In the genomic region with DNA sequence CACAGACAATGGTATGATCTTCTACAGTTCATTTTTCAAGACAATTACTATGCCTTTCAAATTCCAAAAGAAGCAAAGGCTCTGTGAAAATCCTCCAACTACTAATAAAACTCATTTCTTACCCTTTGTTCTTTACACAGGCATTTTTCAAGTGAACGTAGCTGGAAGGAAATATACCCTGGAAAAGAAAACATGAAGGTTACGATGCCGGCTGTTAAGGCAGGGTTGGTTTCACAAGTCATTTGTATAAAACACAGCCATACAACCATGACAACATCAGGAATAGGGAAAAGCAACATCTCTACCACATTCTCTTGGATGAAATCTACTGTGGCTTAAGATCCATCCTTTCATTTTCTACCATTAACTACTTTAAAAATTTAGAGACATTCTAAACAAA, we compare ENCODE assay signal across 28 cellular contexts.
"Had no signal": no experiment of that assay in that cellular context is flagged by ENCODE, and none has a peak within 500 bp of the region (broad histone marks: within the 10 kb centered on the region; RNA-seq: fewer than 3 reads in every experiment).

No MANE protein-coding gene starts in this region.

- H3K27me3 ChIP-seq: cardiac muscle cell, neural progenitor cell, uterus had no signal

- H3K4me3 ChIP-seq: cardiac muscle cell, left ventricle myocardium inferior, neural progenitor cell, SK-N-MC, uterus had no signal

- DNase-seq: activated CD4-positive, alpha-beta T cell treated with anti-CD3 and anti-CD28 coated beads for 36 hours; activated CD4-positive, alpha-beta T cell treated with anti-CD3 and anti-CD28 coated beads, Interleukin-2, amount 50 U/mL, for 48 hours; activated CD4-positive, CD25-positive, alpha-beta regulatory T cell; activated CD8-positive, alpha-beta memory T cell treated with anti-CD3 and anti-CD28 coated beads for 24 hours; activated effector memory CD4-positive, alpha-beta T cell treated with Interleukin-2 at 50 U/mL for 16 hours; activated naive CD4-positive, alpha-beta T cell treated with Interleukin-2 at 50 U/mL for 16 hours; anterior cingulate cortex; cortex of kidney; effector CD4-positive, alpha-beta T cell; foreskin fibroblast; head of caudate nucleus; hypothalamus; kidney glomerular epithelial cell; left ventricle myocardium inferior; mammary epithelial cell; midbrain; naive thymus-derived CD4-positive, alpha-beta T cell; occipital lobe; right cardiac atrium; stimulated activated CD4-positive, alpha-beta T cell treated with anti-CD3 and anti-CD28 coated beads, Interleukin-2, amount 100 ng/mL, for 48 hours; stimulated activated naive CD8-positive, alpha-beta T cell treated with anti-CD3 and anti-CD28 coated beads, Interleukin-15, Interleukin-2, amounts not matched to agents 100 U/mL and 50 U/mL, for 24 hours; uterus had no signal

- H3K4me3 Mint-ChIP-seq: activated CD4-positive, alpha-beta T cell treated with anti-CD3 and anti-CD28 coated beads for 36 hours; activated naive CD8-positive, alpha-beta T cell; brain; naive thymus-derived CD4-positive, alpha-beta T cell; neural progenitor cell; type B pancreatic cell had no signal

- H3K4me1 Mint-ChIP-seq: activated CD4-positive, alpha-beta T cell treated with anti-CD3 and anti-CD28 coated beads for 36 hours; naive thymus-derived CD4-positive, alpha-beta T cell had no signal

- H3K27ac ChIP-seq: cardiac muscle cell, left ventricle myocardium inferior, neural progenitor cell, SK-N-MC, uterus had no signal

- H3K27me3 Mint-ChIP-seq: activated CD4-positive, alpha-beta T cell treated with anti-CD3 and anti-CD28 coated beads for 36 hours; brain; type B pancreatic cell had no signal

- H3K4me1 ChIP-seq: left ventricle myocardium inferior, neural progenitor cell, uterus had no signal

- H3K9me3 ChIP-seq: left ventricle myocardium inferior, uterus had no signal

- H3K9me3 Mint-ChIP-seq: brain; naive thymus-derived CD4-positive, alpha-beta T cell; neural progenitor cell; type B pancreatic cell had no signal

- H3K36me3 ChIP-seq: cardiac muscle cell, left ventricle myocardium inferior, neural progenitor cell, uterus had no signal

- H3K27ac Mint-ChIP-seq: activated CD4-positive, alpha-beta T cell treated with anti-CD3 and anti-CD28 coated beads for 36 hours; activated naive CD8-positive, alpha-beta T cell; brain; naive thymus-derived CD4-positive, alpha-beta T cell; neural progenitor cell; type B pancreatic cell had no signal

- H3K36me3 Mint-ChIP-seq: activated naive CD8-positive, alpha-beta T cell; naive thymus-derived CD4-positive, alpha-beta T cell had no signal
